33 cellular contexts compared by ENCODE assay signal in the genomic region with DNA sequence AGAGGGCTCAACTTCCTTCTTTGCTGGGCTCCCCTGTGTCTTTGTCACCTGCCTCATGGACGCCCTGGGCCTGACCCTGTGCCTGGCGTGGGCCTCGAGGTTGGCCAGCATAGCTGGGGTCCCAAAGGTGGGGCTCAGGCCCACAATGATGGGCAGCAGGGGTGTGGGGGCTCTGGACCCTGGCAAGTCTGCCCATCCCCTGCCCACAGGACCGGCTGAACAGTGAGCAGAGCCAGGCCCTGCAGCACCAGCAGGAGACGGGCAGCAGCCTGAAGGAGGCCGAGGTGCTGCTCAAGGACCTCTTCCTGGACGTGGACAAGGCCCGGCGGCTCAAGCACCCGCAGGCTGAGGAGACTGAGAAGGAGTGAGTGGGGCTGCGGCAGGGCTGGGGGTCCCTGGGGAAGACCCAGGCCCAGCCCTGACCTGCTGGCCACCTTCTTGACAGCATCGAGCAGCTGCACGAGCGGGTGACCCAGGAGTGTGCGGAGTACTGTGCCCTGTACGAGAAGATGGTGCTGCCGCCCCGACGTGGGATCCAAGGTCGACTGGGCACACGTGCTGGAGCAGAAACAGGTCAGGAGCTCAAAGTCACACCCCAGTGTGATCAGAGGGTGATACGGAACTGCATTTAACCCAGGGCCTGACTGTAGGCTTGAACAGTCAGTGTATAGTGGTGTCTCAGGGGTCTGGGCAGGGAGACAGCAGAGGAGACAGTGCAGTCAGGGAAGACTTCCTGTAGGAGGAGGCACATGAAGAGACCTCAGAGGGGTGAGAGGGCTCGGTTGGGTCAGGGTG. TPM values are rescaled to one million over a fixed set of nuclear protein-coding genes. Genes with fewer than 3 reads are reported as not detected.
DNase-seq lines count a peak whose midpoint lies in the region; ATAC-seq, FAIRE-seq and TF ChIP-seq lines count a peak whose summit lies in the region.
"Had no signal": no experiment of that assay in that cellular context is flagged by ENCODE, and none has a peak within 500 bp of the region (broad histone marks: within the 10 kb centered on the region; RNA-seq: fewer than 3 reads in every experiment).

No MANE protein-coding gene starts in this region.

- H3K23me2 ChIP-seq in H1 (ENCODE audit: low read depth, low read length), result no peaks in the 10 kb centered on the region

- peaks cover 9% of the 10 kb centered on the region for H3K4me1 Mint-ChIP-seq in nephron progenitor cell
- H3K4me1 Mint-ChIP-seq: neural crest cell had no signal

- no peak overlapping the region for H2BK5ac ChIP-seq in H1 (ENCODE audit: low read depth, low read length)

- no peak overlapping the region for H3K4ac ChIP-seq in H1 (replicated peaks; ENCODE audit: insufficient read length, low read depth, low read length)

- H3K27ac ChIP-seq in A549, result no peak overlapping the region
- H3K27ac ChIP-seq in H1 (ENCODE audit: low read depth, low read length), result no peak overlapping the region
- H3K27ac ChIP-seq: adrenal gland, gastrocnemius medialis, hepatocyte, parathyroid adenoma, transverse colon, VCaP had no signal

- no peak overlapping the region for H3K4me2 ChIP-seq in A549
- no peak overlapping the region for H3K4me2 ChIP-seq in H1 (ENCODE audit: insufficient read depth in 1 of 2, low read depth in 2 of 2, low read length in 2 of 2)
- H3K4me2 ChIP-seq: hepatocyte had no signal

- TF ChIP-seq EP300 in A549 (IDR thresholded peaks at IDR 0.05) (no peak), H1 (IDR thresholded peaks at IDR 0.05; ENCODE audit: borderline replicate concordance in 1 of 2, low read depth in 2 of 2, low read length in 2 of 2) (no peak)

- H3K79me1 ChIP-seq in H1 (ENCODE audit: low read depth, low read length), result no peaks in the 10 kb centered on the region

- H4K8ac ChIP-seq in H1 (ENCODE audit: extremely low read depth, insufficient read depth, low read length), result no peak overlapping the region

- H4K20me1 ChIP-seq in H1 (replicated peaks in 1 of 2; ENCODE audit: control insufficient read depth in 1 of 2, insufficient read depth in 2 of 2, low read length in 2 of 2), result no peaks in the 10 kb centered on the region

- TF ChIP-seq RAD21 in A549 (conservative IDR thresholded peaks at IDR 0.05 in 1 of 2, IDR thresholded peaks at IDR 0.05 in 1 of 2) (no peak), H1 (IDR thresholded peaks at IDR 0.05 in 1 of 2, conservative IDR thresholded peaks at IDR 0.05 in 1 of 2; ENCODE audit: low read depth in 2 of 2, low read length in 2 of 2) (no peak)

- no peak overlapping the region for H3K23ac ChIP-seq in H1 (ENCODE audit: insufficient read length)

- 0 out of 2 replicates have a peak overlapping the region, but pooled peaks have one; percentile 2 for H2BK12ac ChIP-seq in H1 (ENCODE audit: low read depth, low read length)

- peak overlapping the region; percentile 9 for H3K27ac Mint-ChIP-seq in nephron progenitor cell
- H3K27ac Mint-ChIP-seq: activated CD4-positive, alpha-beta T cell treated with anti-CD3 and anti-CD28 coated beads, Interleukin-2, amount 10 ng/mL, durations not matched to agents 7 days and 5 days had no signal

- no peak overlapping the region for H2BK20ac ChIP-seq in H1 (ENCODE audit: low read length)

- in situ Hi-C loops in GM13976 (cut with MboI; ENCODE audit: low sequenced_read_pairs, unreplicated experiment), result no loop called here

- H3K4me1 ChIP-seq in A549, result peaks cover 11% of the 10 kb centered on the region
- peaks cover 0 to 8% (median 2%) of the 10 kb centered on the region in 4 experiments; a peak in 2 of 7 replicates for H3K4me1 ChIP-seq in H1 (replicated peaks in 1 of 4; ENCODE audit: control insufficient read depth in 3 of 4, insufficient read depth in 4 of 4, low read length in 3 of 4)
- H3K4me1 ChIP-seq: adrenal gland, BE2C, gastrocnemius medialis had no signal

- 75% methylated on average over 22 of the region's 23 CpGs for WGBS in A549 (ENCODE audit: missing lambda C conversion rate)
- 96% methylated on average over 19 of the region's 23 CpGs; no CpG with 5 or more reads in 1 of the 2 experiments for WGBS in H1 (ENCODE audit: extremely low coverage in 1 of 2, insufficient coverage in 1 of 2, insufficient read length in 1 of 2, insufficient replicate concordance in 2 of 2, low coverage in 1 of 2, low lambda C conversion rate in 2 of 2, missing lambda C conversion rate in 1 of 2), 2 experiments

- H3K9ac ChIP-seq in H1 (replicated peaks in 1 of 4; ENCODE audit: extremely low read depth in 1 of 4, low read depth in 3 of 4, low read length in 3 of 4), result no peak overlapping the region
- H3K9ac ChIP-seq: parathyroid adenoma had no signal

- no peak for TF ChIP-seq POLR2A in A549 (IDR thresholded peaks at IDR 0.05; ENCODE audit: low read length)
- no peak for TF ChIP-seq POLR2A in H1 (IDR thresholded peaks at IDR 0.05; ENCODE audit: control extremely low read depth in 1 of 2, low read depth in 2 of 2, low read length in 2 of 2)

- no peak overlapping the region for H2BK120ac ChIP-seq in H1 (replicated peaks; ENCODE audit: low read depth, low read length)

- no peak overlapping the region for H3K56ac ChIP-seq in H1 (replicated peaks; ENCODE audit: insufficient read length, low read depth, low read length)

- POLR2A ChIA-PET in A549 (lab: Yijun Ruan, JAX), result no interaction called here
- POLR2A ChIA-PET in H1 (lab: Charles Lee; ENCODE audit: partially characterized antibody), result interaction anchor here (0.9 to 1.2 kb wide), 2 partner anchors 34 to 53 kb away, joined by 3 read pairs; no protein-coding TSS in a partner anchor

- H3K18ac ChIP-seq in H1 (ENCODE audit: extremely low read depth, low read length), result no peak overlapping the region

- no peak overlapping the region for H2AFZ ChIP-seq in H1 (ENCODE audit: low read length)
- H2AFZ ChIP-seq: hepatocyte, parathyroid adenoma had no signal

- no peaks in the 10 kb centered on the region for H3K9me3 Mint-ChIP-seq in nephron progenitor cell
- H3K9me3 Mint-ChIP-seq: activated CD4-positive, alpha-beta T cell treated with anti-CD3 and anti-CD28 coated beads, Interleukin-2, amount 10 ng/mL, durations not matched to agents 7 days and 5 days; neural crest cell had no signal

- H3K27me3 ChIP-seq in H1 (replicated peaks in 1 of 4; ENCODE audit: control insufficient read depth in 3 of 4, extremely low read depth in 1 of 4, insufficient read depth in 3 of 4, low read length in 3 of 4), result no peaks in the 10 kb centered on the region
- H3K27me3 ChIP-seq: BE2C, hepatocyte had no signal

- no peak overlapping the region for H3K4me3 Mint-ChIP-seq in nephron progenitor cell
- H3K4me3 Mint-ChIP-seq: activated CD4-positive, alpha-beta T cell treated with anti-CD3 and anti-CD28 coated beads, Interleukin-2, amount 10 ng/mL, durations not matched to agents 7 days and 5 days; neural crest cell had no signal

- no peak overlapping the region for H4K5ac ChIP-seq in H1 (ENCODE audit: insufficient read length, low read depth, low read length)

- H3K27me3 Mint-ChIP-seq in nephron progenitor cell (ENCODE audit: low read depth, poor library complexity), result peaks cover 5% of the 10 kb centered on the region

- no peak for ATAC-seq in A549
- ATAC-seq: gastrocnemius medialis had no signal

- H3K9me3 ChIP-seq in A549 (no peaks in the 10 kb centered on the region), H1 (ENCODE audit: insufficient read depth in 2 of 2, low read depth in 1 of 2, low read length in 1 of 2) (no peaks in the 10 kb centered on the region)
- H3K9me3 ChIP-seq: adrenal gland, BE2C, gastrocnemius medialis, transverse colon had no signal

- no peak overlapping the region for H2BK15ac ChIP-seq in H1 (ENCODE audit: low read length)

- FAIRE-seq in A549 (lab: Jason Lieb, UNC), result no peak
- FAIRE-seq in H1 (lab: Jason Lieb, UNC), result no peak
- FAIRE-seq: endothelial cell of umbilical vein, RCC 7860 had no signal

- TF ChIP-seq CTCF in A549 (IDR thresholded peaks at IDR 0.05) (no peak), GM13976 (IDR thresholded peaks at IDR 0.05; ENCODE audit: borderline replicate concordance, control extremely low read depth, extremely low read depth, insufficient read depth, missing control alignments) (no peak), H1 (IDR thresholded peaks at IDR 0.05; ENCODE audit: control extremely low read depth in 1 of 3, insufficient read depth in 1 of 3, low read depth in 1 of 3, low read length in 3 of 3) (no peak), nephron progenitor cell (IDR thresholded peaks at IDR 0.05) (no peak)

- H3K36me3 ChIP-seq in H1 (ENCODE audit: control insufficient read depth in 2 of 4, insufficient read depth in 4 of 4, low read length in 3 of 4), result no peaks in the 10 kb centered on the region
- H3K36me3 ChIP-seq: adrenal gland, BE2C, gastrocnemius medialis, transverse colon had no signal

- DNase-seq in A549 (ENCODE audit: low read depth in 1 of 2, low spot score in 1 of 2) (no peak), GM13976 (ENCODE audit: low spot score) (peak; percentile 30), H1 (ENCODE audit: low read depth in 1 of 2, low spot score in 2 of 2) (no peak), nephron progenitor cell (no peak), NCI-H2107 treated with DMSO at 0.1 percent for 48 hours (lab: John Stamatoyannopoulos, UW; ENCODE audit: unreplicated experiment) (no peak), NCI-H524 (lab: John Stamatoyannopoulos, UW) (no peak), T-helper 2 cell (no peak), UCSD-AML1 (lab: John Stamatoyannopoulos, UW; ENCODE audit: unreplicated experiment) (no peak)
- DNase-seq: ACHN; activated CD4-positive, alpha-beta T cell treated with anti-CD3 and anti-CD28 coated beads, Interleukin-2, amount 10 ng/mL, durations not matched to agents 7 days and 5 days; activated gamma-delta T cell treated with Interleukin-2 at 50 U/mL for 16 hours; activated T-cell treated with anti-CD3 and anti-CD28 coated beads, Interleukin-2, amount 50 U/mL, for 1 hour; adrenal gland; BE2C; DMS53; gastrocnemius medialis; HCEC 1CT; IMR-90; MV-4-11; NCI-H1436; NCI-H2107; NCI-H774; SIG-M5; transverse colon had no signal

- CTCF ChIA-PET in A549 (lab: Yijun Ruan, JAX), result no interaction called here
- CTCF ChIA-PET in H1 (lab: Charles Lee; ENCODE audit: partially characterized antibody), result interaction anchor here (0.8 kb wide), 1 partner anchor 47 kb away, joined by 3 read pairs; no protein-coding TSS in a partner anchor

- H4K91ac ChIP-seq in H1 (replicated peaks; ENCODE audit: insufficient read length, low read length), result no peak overlapping the region

- H3K4me3 ChIP-seq in A549 (no peak overlapping the region), H1 (ENCODE audit: extremely low read depth in 1 of 4, insufficient read depth in 2 of 4, low read depth in 3 of 4, low read length in 4 of 4) (no peak overlapping the region)
- H3K4me3 ChIP-seq: adrenal gland, gastrocnemius medialis, hepatocyte, lung, transverse colon had no signal

- no peak overlapping the region for H3K14ac ChIP-seq in H1 (ENCODE audit: insufficient read length)

- H3K36me3 Mint-ChIP-seq in nephron progenitor cell (ENCODE audit: low read depth), result no peaks in the 10 kb centered on the region

- H2AK5ac ChIP-seq in H1 (ENCODE audit: low read depth, low read length), result no peak overlapping the region

- H3K79me2 ChIP-seq in H1 (ENCODE audit: control insufficient read depth in 1 of 2, insufficient read depth in 2 of 2, low read length in 2 of 2), result no peaks in the 10 kb centered on the region
- H3K79me2 ChIP-seq: hepatocyte, parathyroid adenoma had no signal

RNA-seq across cellular contexts. Expression of a gene that starts 3.8 kb away (rescaled TPM):
- polyA plus RNA-seq in A549 (2011; rRNA removed), result not detected in 2 replicates
- polyA plus RNA-seq in A549 (2012; cell fraction: cytosol; rRNA removed), result 0.01 TPM in 1 of 2 replicates, not detected in the other
- 0.27 and 0.30 TPM in 2 replicates for polyA plus RNA-seq in A549 (2012; cell fraction: nucleus; rRNA removed)
- 0.05 to 0.07 TPM in 2 of 3 replicates, not detected in the other for polyA plus RNA-seq in A549 (2017; fragmentation: RNase III; extraction: RNeasy Plus Mini Kit Qiagen cat#74134 plus additional on column Dnase treatment)
- polyA minus RNA-seq in A549 (2011; rRNA and poly(A)+ RNA removed), result not detected in 2 replicates
- not detected in 2 replicates for total RNA-seq in H1 (2021; fragmentation: NEBNext Ultra II Directional; extraction: Animal tissue kit (Norgen Biotek cat#: 25700))
- 0.06 and 0.13 TPM in 2 replicates for polyA plus RNA-seq in H1 (2011; rRNA removed)
- polyA plus RNA-seq in H1 (2011; cell fraction: cytosol; rRNA removed), result 0.22 TPM
- polyA plus RNA-seq in H1 (2011; cell fraction: nucleus; rRNA removed), result 0.29 TPM
- not detected in 4 replicates for polyA plus RNA-seq in H1 (2012, experiment 1 of 2)
- polyA plus RNA-seq in H1 (2012, experiment 2 of 2), result not detected
- polyA plus RNA-seq in H1 (2013, experiment 1 of 2), result not detected
- 0.09 TPM for polyA plus RNA-seq in H1 (2013, experiment 2 of 2)
- 0.69 TPM in 1 of 2 replicates, not detected in the other for polyA minus RNA-seq in H1 (2011; rRNA and poly(A)+ RNA removed)
- not detected for polyA minus RNA-seq in H1 (2011; cell fraction: cytosol; rRNA and poly(A)+ RNA removed)
- polyA minus RNA-seq in H1 (2011; cell fraction: nucleus; rRNA and poly(A)+ RNA removed), result not detected
- total RNA-seq: activated CD4-positive, alpha-beta T cell treated with anti-CD3 and anti-CD28 coated beads, Interleukin-2, amount 10 ng/mL, durations not matched to agents 7 days and 5 days; activated CD8-positive, alpha-beta memory T cell treated with anti-CD3 and anti-CD28 coated beads for 36 hours; adrenal gland; cerebellum; endothelial cell of umbilical vein; gastrocnemius medialis; hepatocyte; IMR-90; neural crest cell had no signal
- polyA plus RNA-seq: endothelial cell of umbilical vein, hepatocyte, IMR-90 had no signal

RNA-seq across cellular contexts. Expression of a gene that starts 18.0 kb away (rescaled TPM):
- polyA plus RNA-seq in A549 (2011; rRNA removed) (38.7 and 43.2 TPM in 2 replicates), A549 (2017; fragmentation: RNase III; extraction: RNeasy Plus Mini Kit Qiagen cat#74134 plus additional on column Dnase treatment) (58.3 to 66.1 TPM (median 62.1 TPM) in 3 replicates), H1 (2011; rRNA removed) (30.7 and 31.9 TPM in 2 replicates)
- 56.9 and 67.4 TPM in 2 replicates for polyA plus RNA-seq in A549 (2012; cell fraction: cytosol; rRNA removed)
- polyA plus RNA-seq in A549 (2012; cell fraction: nucleus; rRNA removed), result 71.9 and 91.1 TPM in 2 replicates
- polyA minus RNA-seq in A549 (2011; rRNA and poly(A)+ RNA removed), result 39.3 and 48.6 TPM in 2 replicates
- total RNA-seq in H1 (2021; fragmentation: NEBNext Ultra II Directional; extraction: Animal tissue kit (Norgen Biotek cat#: 25700)), result 38.0 and 39.3 TPM in 2 replicates
- 34.5 TPM for polyA plus RNA-seq in H1 (2011; cell fraction: cytosol; rRNA removed)
- polyA plus RNA-seq in H1 (2011; cell fraction: nucleus; rRNA removed), result 52.6 TPM
- polyA plus RNA-seq in H1 (2012, experiment 1 of 2), result 32.8 to 39.7 TPM (median 36.5 TPM) in 4 replicates
- polyA plus RNA-seq in H1 (2012, experiment 2 of 2), result 30.7 TPM
- 27.3 TPM for polyA plus RNA-seq in H1 (2013, experiment 1 of 2)
- polyA plus RNA-seq in H1 (2013, experiment 2 of 2), result 24.1 TPM
- 36.3 and 41.1 TPM in 2 replicates for polyA minus RNA-seq in H1 (2011; rRNA and poly(A)+ RNA removed)
- 19.5 TPM for polyA minus RNA-seq in H1 (2011; cell fraction: cytosol; rRNA and poly(A)+ RNA removed)
- polyA minus RNA-seq in H1 (2011; cell fraction: nucleus; rRNA and poly(A)+ RNA removed), result 37.4 TPM
